ENCODE assay signal across 29 cellular contexts in the genomic region with DNA sequence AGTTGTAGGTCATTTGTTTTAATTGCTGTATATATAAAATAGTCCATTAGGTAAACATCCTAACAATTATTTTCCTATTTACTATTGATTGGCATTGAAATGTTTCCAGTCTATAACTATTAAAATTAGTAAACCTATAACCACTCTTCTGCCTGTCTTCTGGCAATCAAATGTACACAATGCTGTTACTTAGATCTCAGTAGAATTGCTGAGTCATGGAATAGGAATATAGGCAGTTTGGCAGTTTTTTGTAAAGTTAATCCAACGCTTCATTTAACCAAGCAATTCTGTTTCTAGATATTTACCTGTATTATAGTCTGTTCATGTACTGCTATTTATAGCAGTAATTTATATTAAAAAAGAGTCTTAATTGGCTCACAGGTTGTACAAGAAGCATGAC.
"Had no signal": no experiment of that assay in that cellular context is flagged by ENCODE, and none has a peak within 500 bp of the region (broad histone marks: within the 10 kb centered on the region; RNA-seq: fewer than 3 reads in every experiment).

No MANE protein-coding gene starts in this region.

- H3K4me3 ChIP-seq: ovary, psoas muscle, skin epidermis, smooth muscle cell, spleen, suprapubic skin, testis, tibial artery, transverse colon, upper lobe of right lung, uterus had no signal

- H3K9me3 ChIP-seq: ovary, psoas muscle, suprapubic skin, testis, tibial artery, upper lobe of right lung, uterus had no signal

- H3K27ac ChIP-seq: ovary, parathyroid adenoma, psoas muscle, skin epidermis, spleen, suprapubic skin, testis, tibial artery, transverse colon, upper lobe of right lung, uterus had no signal

- H3K9ac ChIP-seq: parathyroid adenoma had no signal

- H3K27me3 ChIP-seq: ovary, spleen, suprapubic skin, testis, tibial artery, transverse colon, upper lobe of right lung, uterus had no signal

- ATAC-seq: naive thymus-derived CD8-positive, alpha-beta T cell; natural killer cell treated with Interleukin-12 subunit alpha and Interleukin-12 subunit beta and Interleukin-15 and Interleukin-18, amount 100 ng/mL, for 72 hours; psoas muscle; right cardiac atrium; sciatic nerve; stimulated activated memory B cell treated with anti-CD40 and anti-IgM and Interleukin-4, amounts not matched to agents 10 μg/mL and 1 μg/mL and 100 μg/mL, for 72 hours; stimulated activated naive CD8-positive, alpha-beta T cell treated with anti-CD3 and anti-CD28 coated beads, Interleukin-15, amount 100 ng/mL, for 72 hours; stimulated activated naive CD8-positive, alpha-beta T cell treated with anti-CD3 and anti-CD28 coated beads, Interleukin-15, Interleukin-2, amounts not matched to agents 100 U/mL and 50 U/mL, for 24 hours; upper lobe of right lung had no signal

- H2AFZ ChIP-seq: parathyroid adenoma had no signal

- H3K4me2 ChIP-seq: smooth muscle cell had no signal

- H3K4me1 ChIP-seq: parathyroid adenoma, psoas muscle, spleen, suprapubic skin, testis, tibial artery, transverse colon, upper lobe of right lung, uterus had no signal

- H3K36me3 ChIP-seq: ovary, spleen, suprapubic skin, tibial artery, transverse colon, upper lobe of right lung, uterus had no signal

- H3K79me2 ChIP-seq: parathyroid adenoma had no signal

- DNase-seq: naive thymus-derived CD8-positive, alpha-beta T cell; nephron progenitor cell; occipital lobe; ovary; posterior cingulate gyrus; psoas muscle; right cardiac atrium; spleen; stimulated activated CD4-positive, alpha-beta T cell treated with anti-CD3 and anti-CD28 coated beads, Interleukin-12 subunit alpha, Interleukin-12 subunit beta, amount 100 ng/mL, for 4 hours; stimulated activated CD4-positive, alpha-beta T cell treated with anti-CD3 and anti-CD28 coated beads, Interleukin-1b, Interleukin-23, amount 100 ng/mL, for 48 hours; stimulated activated CD4-positive, alpha-beta T cell treated with anti-CD3 and anti-CD28 coated beads, Interleukin-4, amount 100 ng/mL, for 1 hour; stimulated activated CD4-positive, alpha-beta T cell treated with anti-CD3 and anti-CD28 coated beads, Interleukin-4, amount 100 ng/mL, for 4 hours; stimulated activated CD8-positive, alpha-beta memory T cell treated with anti-CD3 and anti-CD28 coated beads, Interleukin-4, amount 100 ng/mL, for 48 hours; stimulated activated naive CD4-positive, alpha-beta T cell; stimulated activated naive CD8-positive, alpha-beta T cell treated with anti-CD3 and anti-CD28 coated beads, Interleukin-15, amount 100 ng/mL, for 72 hours; stimulated activated naive CD8-positive, alpha-beta T cell treated with anti-CD3 and anti-CD28 coated beads, Interleukin-15, Interleukin-2, amounts not matched to agents 100 U/mL and 50 U/mL, for 24 hours; substantia nigra; testis; tibial artery; transverse colon; upper lobe of right lung; uterus had no signal
